In the genomic region with DNA sequence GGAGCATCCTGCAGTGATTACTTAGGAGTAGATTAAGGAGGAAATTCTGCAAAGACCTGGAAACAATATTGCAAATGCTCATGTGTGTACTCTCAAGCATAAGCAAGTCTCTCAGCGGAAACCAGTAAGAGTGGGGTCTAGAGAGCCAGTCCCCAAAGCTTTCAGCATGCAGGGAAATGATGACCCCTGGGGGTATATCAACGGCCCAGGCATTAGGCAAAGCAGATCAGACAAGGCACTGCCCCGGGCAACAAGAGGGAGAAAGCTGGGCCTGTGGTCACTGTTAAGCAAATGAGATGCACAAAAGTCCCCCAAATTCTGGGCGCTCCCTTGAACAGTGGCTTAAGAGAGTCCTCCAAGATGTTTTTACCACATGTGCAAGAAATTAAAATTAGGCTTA, we compare ENCODE assay signal across 1 cellular context.
TF ChIP-seq lines count a peak whose summit lies in the region.

No MANE protein-coding gene starts in this region.

TF ChIP-seq in GM23338, 12 proteins besides CTCF, POLR2A, EP300 and RAD21:
- TF ChIP-seq, protein P1, sequence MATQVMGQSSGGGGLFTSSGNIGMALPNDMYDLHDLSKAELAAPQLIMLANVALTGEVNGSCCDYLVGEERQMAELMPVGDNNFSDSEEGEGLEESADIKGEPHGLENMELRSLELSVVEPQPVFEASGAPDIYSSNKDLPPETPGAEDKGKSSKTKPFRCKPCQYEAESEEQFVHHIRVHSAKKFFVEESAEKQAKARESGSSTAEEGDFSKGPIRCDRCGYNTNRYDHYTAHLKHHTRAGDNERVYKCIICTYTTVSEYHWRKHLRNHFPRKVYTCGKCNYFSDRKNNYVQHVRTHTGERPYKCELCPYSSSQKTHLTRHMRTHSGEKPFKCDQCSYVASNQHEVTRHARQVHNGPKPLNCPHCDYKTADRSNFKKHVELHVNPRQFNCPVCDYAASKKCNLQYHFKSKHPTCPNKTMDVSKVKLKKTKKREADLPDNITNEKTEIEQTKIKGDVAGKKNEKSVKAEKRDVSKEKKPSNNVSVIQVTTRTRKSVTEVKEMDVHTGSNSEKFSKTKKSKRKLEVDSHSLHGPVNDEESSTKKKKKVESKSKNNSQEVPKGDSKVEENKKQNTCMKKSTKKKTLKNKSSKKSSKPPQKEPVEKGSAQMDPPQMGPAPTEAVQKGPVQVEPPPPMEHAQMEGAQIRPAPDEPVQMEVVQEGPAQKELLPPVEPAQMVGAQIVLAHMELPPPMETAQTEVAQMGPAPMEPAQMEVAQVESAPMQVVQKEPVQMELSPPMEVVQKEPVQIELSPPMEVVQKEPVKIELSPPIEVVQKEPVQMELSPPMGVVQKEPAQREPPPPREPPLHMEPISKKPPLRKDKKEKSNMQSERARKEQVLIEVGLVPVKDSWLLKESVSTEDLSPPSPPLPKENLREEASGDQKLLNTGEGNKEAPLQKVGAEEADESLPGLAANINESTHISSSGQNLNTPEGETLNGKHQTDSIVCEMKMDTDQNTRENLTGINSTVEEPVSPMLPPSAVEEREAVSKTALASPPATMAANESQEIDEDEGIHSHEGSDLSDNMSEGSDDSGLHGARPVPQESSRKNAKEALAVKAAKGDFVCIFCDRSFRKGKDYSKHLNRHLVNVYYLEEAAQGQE (IDR thresholded peaks at IDR 0.05; ENCODE audit: unreplicated experiment) = no peak
- no peak for TF ChIP-seq POLR2AphosphoS5 (IDR thresholded peaks at IDR 0.05; ENCODE audit: low read depth)
